ENCODE assay signal across 23 cellular contexts in genomic region chr2:47617523-47618271, GRCh38. TPM values are rescaled to one million over a fixed set of nuclear protein-coding genes. Genes with fewer than 3 reads are reported as not detected.
DNase-seq lines count a peak whose midpoint lies in the region; ATAC-seq lines count a peak whose summit lies in the region.
"Had no signal": no experiment of that assay in that cellular context is flagged by ENCODE, and none has a peak within 500 bp of the region (broad histone marks: within the 10 kb centered on the region; RNA-seq: fewer than 3 reads in every experiment).

No MANE protein-coding gene starts in this region.

- peak overlapping the region; percentile 33 for H3K27ac ChIP-seq in mesendoderm (ENCODE audit: low read depth, low read length)
- H3K27ac ChIP-seq: 22Rv1, GM23248, Peyer's patch, SJCRH30 had no signal

- H3K9ac ChIP-seq in mesendoderm (ENCODE audit: low read length): no peak overlapping the region
- H3K9ac ChIP-seq: GM23248 had no signal

- H3K4ac ChIP-seq in mesendoderm (ENCODE audit: low read depth, low read length): no peak overlapping the region

- H3K4me3 ChIP-seq in mesendoderm (ENCODE audit: low read length): no peak overlapping the region
- H3K4me3 ChIP-seq: GM23248, Peyer's patch, SJCRH30 had no signal

- DNase-seq in cardiac septum (ENCODE audit: low spot score) (peak; percentile 60), left cardiac atrium (no peak), mesendoderm (no peak), posterior vena cava (ENCODE audit: low spot score) (peak; percentile 76), NCI-H345 treated with DMSO at 0.1 percent for 48 hours (lab: John Stamatoyannopoulos, UW; ENCODE audit: unreplicated experiment) (no peak)
- DNase-seq in activated CD4-positive, alpha-beta T cell treated with anti-CD3 and anti-CD28 coated beads, Interleukin-2, amount 50 U/mL, for 1 hour: no peak
- no peak for DNase-seq in stimulated activated CD4-positive, alpha-beta T cell treated with anti-CD3 and anti-CD28 coated beads, Interleukin-4, amount 100 ng/mL, for 24 hours
- DNase-seq: AML-193; CD8-positive, alpha-beta T cell; DMS153; GDM1; GM23248; NCI-H1105; NCI-H1694; NCI-H2081; NCI-H2171; NCI-H345; NCI-H524 treated with DMSO at 0.1 percent for 48 hours; NCI-H82; Peyer's patch; SJCRH30 had no signal

- no peak overlapping the region for H3K56ac ChIP-seq in mesendoderm (ENCODE audit: low read length)

- no peak overlapping the region for H2BK15ac ChIP-seq in mesendoderm (replicated peaks; ENCODE audit: low read depth)

- no peak overlapping the region for H2AK5ac ChIP-seq in mesendoderm (ENCODE audit: low read length)

- H2BK120ac ChIP-seq in mesendoderm (ENCODE audit: low read depth, low read length): no peak overlapping the region

- H4K5ac ChIP-seq in mesendoderm (ENCODE audit: low read length): no peak overlapping the region

- H3K27me3 ChIP-seq in mesendoderm (ENCODE audit: insufficient read depth, low read length, poor library complexity): no peaks in the 10 kb centered on the region
- H3K27me3 ChIP-seq: Peyer's patch, SJCRH30 had no signal

- H3K79me1 ChIP-seq in mesendoderm (ENCODE audit: low read length): no peaks in the 10 kb centered on the region

- no peak overlapping the region for H4K8ac ChIP-seq in mesendoderm (ENCODE audit: low read depth, low read length)

- no peak overlapping the region for H3K4me2 ChIP-seq in mesendoderm (ENCODE audit: low read length)

- no peaks in the 10 kb centered on the region for H3K79me2 ChIP-seq in mesendoderm (ENCODE audit: control insufficient read depth, insufficient read depth, low read length)

- ATAC-seq in left cardiac atrium (no peak), HG02759 (IDR thresholded peaks at IDR 0.05; ENCODE audit: unreplicated experiment) (no peak)
- ATAC-seq: CD8-positive, alpha-beta T cell had no signal

- no peaks in the 10 kb centered on the region for H3K4me1 ChIP-seq in mesendoderm (ENCODE audit: control insufficient read depth, low read depth, low read length)
- H3K4me1 ChIP-seq: Peyer's patch, SJCRH30 had no signal

- H3K23ac ChIP-seq in mesendoderm (ENCODE audit: low read length): peak overlapping the region; percentile 3

- intact Hi-C loops in cardiac septum (cut with DNase I) (no loop called here), left cardiac atrium (cut with DNase I) (no loop called here), posterior vena cava (cut with DNase I) (loop anchor here in 1 of 2 donors (5.0 kb wide), 1 partner anchor 680 kb away; no protein-coding TSS in a partner anchor)

- H3K36me3 ChIP-seq in mesendoderm (ENCODE audit: control insufficient read depth, insufficient read depth, low read length): no peaks in the 10 kb centered on the region
- H3K36me3 ChIP-seq: Peyer's patch, SJCRH30 had no signal

- no peak overlapping the region for H3K18ac ChIP-seq in mesendoderm (ENCODE audit: low read length)

- WGBS in mesendoderm (ENCODE audit: extremely low coverage, insufficient coverage, low lambda C conversion rate): no CpG with 5 or more reads among the region's 14 CpGs

- no peak overlapping the region for H2BK5ac ChIP-seq in mesendoderm (ENCODE audit: low read length)

RNA-seq across cellular contexts. Expression of gene KCNK12, which starts 46.9 kb away (rescaled TPM):
- 0.05 TPM for total RNA-seq in cardiac septum
- not detected for total RNA-seq in left cardiac atrium
- 3.8 TPM for polyA plus RNA-seq in mesendoderm (2013, experiment 1 of 2)
- polyA plus RNA-seq in mesendoderm (2013, experiment 2 of 2): 3.7 TPM
- total RNA-seq in posterior vena cava: not detected
- total RNA-seq: GM23248, Peyer's patch had no signal

Comparison
In these comparisons a context has a peak if more than half of its experiments do, and no peak if none do; other contexts are left out.
1. DNase-seq: peak in cardiac septum (single experiment) and posterior vena cava (single experiment); none in left cardiac atrium (single experiment), mesendoderm (single experiment), activated CD4-positive, alpha-beta T cell treated with anti-CD3 and anti-CD28 coated beads, Interleukin-2, amount 50 U/mL, for 1 hour (single experiment), NCI-H345 treated with DMSO at 0.1 percent for 48 hours (single experiment) and stimulated activated CD4-positive, alpha-beta T cell treated with anti-CD3 and anti-CD28 coated beads, Interleukin-4, amount 100 ng/mL, for 24 hours (single experiment).